ENCODE assay signal across 9 cellular contexts in the genomic region with DNA sequence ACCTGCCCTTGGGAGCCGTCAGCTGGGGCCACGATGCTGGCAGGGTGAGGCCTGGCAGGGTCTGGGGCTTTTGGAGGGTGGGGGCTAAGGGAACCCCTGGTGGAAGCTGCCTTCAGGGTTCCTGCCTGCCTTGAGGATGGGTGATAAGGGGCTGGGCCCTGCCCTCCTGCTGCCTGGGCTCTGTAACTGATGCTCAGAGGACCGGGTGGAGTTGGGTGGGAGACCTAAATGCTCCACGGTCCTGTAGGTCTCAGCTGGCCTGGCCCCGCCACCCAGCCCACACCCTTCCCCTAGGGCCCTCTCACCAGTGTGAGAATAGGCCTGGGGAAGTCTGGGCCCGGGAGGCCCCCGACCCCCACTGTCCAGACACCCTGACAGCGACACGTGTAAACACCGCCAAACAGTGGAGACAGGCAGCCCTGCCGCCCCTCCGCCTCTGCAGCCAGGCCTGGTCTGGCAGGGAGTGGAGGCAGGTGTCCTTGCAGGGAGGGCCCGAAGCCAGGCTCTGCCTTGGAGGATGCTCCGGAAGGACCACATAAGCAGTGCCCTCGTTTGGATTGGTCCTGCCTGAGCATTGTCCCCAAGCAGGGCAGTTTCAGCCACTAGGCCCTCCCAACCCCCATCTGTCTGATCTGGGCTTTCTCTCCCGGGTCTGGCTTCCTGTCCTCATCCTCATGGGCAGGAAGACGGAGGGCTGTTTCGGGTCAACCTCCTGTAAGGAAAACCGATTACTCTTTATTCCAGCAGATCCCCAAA. TPM values are rescaled to one million over a fixed set of nuclear protein-coding genes. Genes with fewer than 3 reads are reported as not detected.
A peak's percentile ranks its signal among the peaks of the same experiment; 100 is the strongest.
DNase-seq lines count a peak whose midpoint lies in the region; ATAC-seq and TF ChIP-seq lines count a peak whose summit lies in the region.
"Had no signal": no experiment of that assay in that cellular context is flagged by ENCODE, and none has a peak within 500 bp of the region (broad histone marks: within the 10 kb centered on the region; RNA-seq: fewer than 3 reads in every experiment).

No MANE protein-coding gene starts in this region.

- no peaks in the 10 kb centered on the region for H3K9me3 ChIP-seq in SK-N-SH
- no peaks in the 10 kb centered on the region for H3K9me3 ChIP-seq in tibial artery

- no peaks in the 10 kb centered on the region for H3K27me3 ChIP-seq in SK-N-SH (ENCODE audit: insufficient read depth)
- H3K27me3 ChIP-seq in tibial artery, result peaks cover 0 to 4% of the 10 kb centered on the region in 2 donors

- ATAC-seq in SK-N-SH treated with all-trans-retinoic acid at 6 μM for 48 hours, result no peak
- ATAC-seq in HG02973 (IDR thresholded peaks at IDR 0.05; ENCODE audit: unreplicated experiment), result no peak
- no peak for ATAC-seq in HG03432 (IDR thresholded peaks at IDR 0.05; ENCODE audit: unreplicated experiment)

- no peak overlapping the region for H3K9ac ChIP-seq in SK-N-SH

- DNase-seq in SK-N-SH, result peak; percentile 81
- DNase-seq in lung microvascular endothelial cell (ENCODE audit: low read depth in 2 of 2), result peak; percentile 13 to 20
- DNase-seq in tibial artery, result no peak
- DNase-seq in stimulated activated naive CD4-positive, alpha-beta T cell (lab: John Stamatoyannopoulos, UW), result no peak
- DNase-seq: stimulated activated CD4-positive, alpha-beta T cell treated with anti-CD3 and anti-CD28 coated beads, Interleukin-4, amount 100 ng/mL, for 4 hours had no signal

- H4K20me1 ChIP-seq in SK-N-SH (ENCODE audit: insufficient read depth), result peaks cover 27% of the 10 kb centered on the region

- H3K4me1 Mint-ChIP-seq in brain, result peaks cover 66% of the 10 kb centered on the region

- H3K36me3 ChIP-seq in SK-N-SH (replicated peaks in 1 of 2; ENCODE audit: control insufficient read depth in 1 of 2, insufficient read depth in 2 of 2, low read length in 1 of 2), result no peaks in the 10 kb centered on the region
- no peaks in the 10 kb centered on the region for H3K36me3 ChIP-seq in tibial artery

- no peak overlapping the region for H3K4me2 ChIP-seq in SK-N-SH

- H3K27me3 Mint-ChIP-seq in brain, result peaks cover 13% of the 10 kb centered on the region

- TF ChIP-seq EP300 in SK-N-SH (IDR thresholded peaks at IDR 0.05; ENCODE audit: borderline replicate concordance in 1 of 2, low read depth in 1 of 2, low read length in 1 of 2), result no peak

- no peak for TF ChIP-seq CTCF in SK-N-SH (IDR thresholded peaks at IDR 0.05)
- TF ChIP-seq CTCF in brain (conservative IDR thresholded peaks at IDR 0.05), result no peak
- TF ChIP-seq CTCF in tibial artery (IDR thresholded peaks at IDR 0.05), result no peak

- POLR2A ChIA-PET in SK-N-SH (lab: Yijun Ruan, JAX), result no interaction called here

- H3K27ac ChIP-seq in SK-N-SH (ENCODE audit: low read depth in 2 of 2, low read length in 1 of 2), result peak overlapping the region in 1 of 2 experiments; percentile 68; a peak in 2 of 4 replicates
- H3K27ac ChIP-seq in tibial artery, result peak overlapping the region; percentile 91 to 96

- H3K27ac Mint-ChIP-seq in brain, result peak overlapping the region; percentile 79 to 99 (median 96)

- H3K4me1 ChIP-seq in SK-N-SH (ENCODE audit: control insufficient read depth in 1 of 2, insufficient read depth in 2 of 2, low read depth in 1 of 2, low read length in 1 of 2) (peaks cover 19 to 62% of the 10 kb centered on the region in 2 experiments; a peak in 2 of 4 replicates), tibial artery (peaks cover 4 to 68% (median 50%) of the 10 kb centered on the region in 4 donors)

- WGBS in SK-N-SH (ENCODE audit: low lambda C conversion rate), result 83% methylated on average over 13 of the region's 19 CpGs

- TF ChIP-seq RAD21 in SK-N-SH (IDR thresholded peaks at IDR 0.05; ENCODE audit: low read length), result no peak

- CTCF ChIA-PET in SK-N-SH (lab: Yijun Ruan, JAX), result interaction anchor here (0.5 kb wide), 1 partner anchor 13 kb away, joined by 3 read pairs; no protein-coding TSS in a partner anchor

- intact Hi-C loops in tibial artery (cut with DNase I; ENCODE audit: low total_unique reads), result loop anchor here (5.0 kb wide), 1 partner anchor 96 kb away; no protein-coding TSS in a partner anchor

- H3K9me2 ChIP-seq in SK-N-SH, result no peaks in the 10 kb centered on the region

- peaks cover 15% of the 10 kb centered on the region for H3F3A ChIP-seq in SK-N-SH (replicated peaks; ENCODE audit: insufficient read depth)

- H2AFZ ChIP-seq in SK-N-SH (ENCODE audit: low read depth), result no peak overlapping the region

- no peaks in the 10 kb centered on the region for H3K9me3 Mint-ChIP-seq in brain

- no peaks in the 10 kb centered on the region for H3K36me3 Mint-ChIP-seq in brain

- peak overlapping the region; percentile 64 to 83 (median 71) for H3K4me3 Mint-ChIP-seq in brain

- peaks cover 21% of the 10 kb centered on the region for H3K79me2 ChIP-seq in SK-N-SH (ENCODE audit: insufficient read depth)

- H3K4me3 ChIP-seq in SK-N-SH (ENCODE audit: low read depth in 2 of 2, low read length in 1 of 2) (no peak overlapping the region), tibial artery (no peak overlapping the region)

TF ChIP-seq in SK-N-SH, 30 proteins besides CTCF, POLR2A, EP300 and RAD21:
- TF ChIP-seq FOSL2 (IDR thresholded peaks at IDR 0.05; ENCODE audit: borderline replicate concordance, low read depth), result no peak
- TF ChIP-seq SIN3A (IDR thresholded peaks at IDR 0.05; ENCODE audit: borderline replicate concordance, low read depth, low read length), result no peak
- TF ChIP-seq JUND (IDR thresholded peaks at IDR 0.05), result no peak
- TF ChIP-seq TAF1 (IDR thresholded peaks at IDR 0.05; ENCODE audit: borderline replicate concordance, low read depth, low read length), result no peak
- TF ChIP-seq SMC3 (IDR thresholded peaks at IDR 0.05; ENCODE audit: low read depth, low read length), result 0 out of 2 replicates have a peak, but pooled peaks have one; percentile 0
- TF ChIP-seq MXI1 (IDR thresholded peaks at IDR 0.05; ENCODE audit: low read depth, low read length), result 0 out of 2 replicates have a peak, but pooled peaks have one; percentile 50

TF ChIP-seq in SK-N-SH treated with all-trans-retinoic acid at 6 μM for 48 hours, 23 proteins besides CTCF, POLR2A, EP300 and RAD21:
- TF ChIP-seq, protein P1, sequence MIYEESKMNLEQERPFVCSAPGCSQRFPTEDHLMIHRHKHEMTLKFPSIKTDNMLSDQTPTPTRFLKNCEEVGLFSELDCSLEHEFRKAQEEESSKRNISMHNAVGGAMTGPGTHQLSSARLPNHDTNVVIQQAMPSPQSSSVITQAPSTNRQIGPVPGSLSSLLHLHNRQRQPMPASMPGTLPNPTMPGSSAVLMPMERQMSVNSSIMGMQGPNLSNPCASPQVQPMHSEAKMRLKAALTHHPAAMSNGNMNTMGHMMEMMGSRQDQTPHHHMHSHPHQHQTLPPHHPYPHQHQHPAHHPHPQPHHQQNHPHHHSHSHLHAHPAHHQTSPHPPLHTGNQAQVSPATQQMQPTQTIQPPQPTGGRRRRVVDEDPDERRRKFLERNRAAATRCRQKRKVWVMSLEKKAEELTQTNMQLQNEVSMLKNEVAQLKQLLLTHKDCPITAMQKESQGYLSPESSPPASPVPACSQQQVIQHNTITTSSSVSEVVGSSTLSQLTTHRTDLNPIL (CRISPR knock-in tag; IDR thresholded peaks at IDR 0.05; ENCODE audit: low read depth), result no peak
- TF ChIP-seq ZFP30 (CRISPR knock-in tag; IDR thresholded peaks at IDR 0.05) (no peak), TOX (CRISPR knock-in tag; IDR thresholded peaks at IDR 0.05; ENCODE audit: borderline replicate concordance) (no peak), SNAI2 (CRISPR knock-in tag; IDR thresholded peaks at IDR 0.05) (no peak), BACH2 (CRISPR knock-in tag; IDR thresholded peaks at IDR 0.05; ENCODE audit: borderline replicate concordance) (no peak), ISL1 (CRISPR knock-in tag; IDR thresholded peaks at IDR 0.05) (no peak), ZFP3 (CRISPR knock-in tag; IDR thresholded peaks at IDR 0.05) (no peak), GLIS3 (CRISPR knock-in tag; IDR thresholded peaks at IDR 0.05) (no peak), OSR1 (CRISPR knock-in tag; IDR thresholded peaks at IDR 0.05) (no peak), CSDC2 (CRISPR knock-in tag; IDR thresholded peaks at IDR 0.05) (no peak), ZC3H10 (CRISPR knock-in tag; IDR thresholded peaks at IDR 0.05) (no peak)

RNA-seq across cellular contexts. Expression of a gene that starts 6.5 kb away (rescaled TPM):
- polyA plus RNA-seq in SK-N-SH (2012; rRNA removed) (3.6 and 6.4 TPM in 2 replicates), brain (ENCODE audit: insufficient read depth, low read depth, low replicate concordance) (19.5 TPM)
- 1.4 and 4.3 TPM in 2 replicates for polyA plus RNA-seq in SK-N-SH (2012; cell fraction: cytosol; rRNA removed)
- polyA plus RNA-seq in SK-N-SH (2012; cell fraction: nucleus; rRNA removed), result 27.3 and 28.3 TPM in 2 replicates
- total RNA-seq in lung microvascular endothelial cell, result 2.6 TPM in 2 replicates

Comparison
In these comparisons a context has a peak if more than half of its experiments do, and no peak if none do; other contexts are left out.
1. DNase-seq: peak in SK-N-SH (single experiment) and lung microvascular endothelial cell (2 of 2); none in tibial artery (0 of 2) and stimulated activated naive CD4-positive, alpha-beta T cell (0 of 6).